ENCODE assay signal across 10 cellular contexts in the genomic region with DNA sequence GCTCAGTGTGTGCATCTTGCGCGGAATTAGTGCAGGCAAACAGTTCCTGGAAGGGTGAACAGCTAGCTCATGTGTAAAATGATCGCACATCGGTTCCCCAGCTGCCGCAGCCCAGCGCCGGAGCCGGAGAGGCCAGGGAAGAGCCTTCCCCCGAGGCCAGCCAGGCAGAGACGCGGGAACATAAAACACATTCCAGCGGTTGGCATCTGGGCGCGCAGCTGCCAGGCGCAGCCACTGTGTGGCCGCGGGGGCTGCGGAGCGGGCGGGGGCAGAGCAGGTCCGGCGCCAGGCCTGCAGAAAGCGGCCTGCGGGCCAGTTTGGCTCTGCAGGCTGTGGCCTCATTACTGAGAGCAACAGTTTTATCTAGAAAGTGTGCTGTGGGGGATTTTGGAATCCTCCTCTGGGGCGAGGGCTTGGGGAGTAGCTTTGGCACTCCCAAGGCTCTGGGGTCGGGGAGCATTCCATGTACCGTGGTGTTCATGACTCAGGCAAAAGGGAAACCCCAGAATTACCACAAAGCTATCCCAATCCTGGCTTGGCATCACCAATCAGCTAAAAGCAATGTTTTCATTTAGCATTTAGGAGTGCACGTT.
A peak's percentile ranks its signal among the peaks of the same experiment; 100 is the strongest.
DNase-seq lines count a peak whose midpoint lies in the region; ATAC-seq and TF ChIP-seq lines count a peak whose summit lies in the region.
"Had no signal": no experiment of that assay in that cellular context is flagged by ENCODE, and none has a peak within 500 bp of the region (broad histone marks: within the 10 kb centered on the region; RNA-seq: fewer than 3 reads in every experiment).

No MANE protein-coding gene starts in this region.

- 23% methylated on average over 28 of the region's 28 CpGs for WGBS in esophagus, 2 donors
- 9 to 16% methylated on average over 6 to 17 of the region's 28 CpGs for WGBS in gastroesophageal sphincter (ENCODE audit: low coverage in 1 of 2), 2 donors

- peaks cover 8% of the 10 kb centered on the region for H3K27me3 Mint-ChIP-seq in nephron progenitor cell (ENCODE audit: low read depth, poor library complexity)
- H3K27me3 Mint-ChIP-seq in naive thymus-derived CD8-positive, alpha-beta T cell = peaks cover 0 to 6% (median 2%) of the 10 kb centered on the region in 5 donors

- TF ChIP-seq CTCF in AG09319 (IDR thresholded peaks at IDR 0.05; ENCODE audit: low read depth, low read length) = no peak
- TF ChIP-seq CTCF in nephron progenitor cell (IDR thresholded peaks at IDR 0.05) = no peak
- no peak for TF ChIP-seq CTCF in gastroesophageal sphincter (IDR thresholded peaks at IDR 0.05)

- peaks cover 0 to 4% of the 10 kb centered on the region in 2 donors for H3K4me1 ChIP-seq in esophagus (ENCODE audit: control insufficient read depth in 2 of 2, insufficient read depth in 2 of 2, low read length in 1 of 2)
- H3K4me1 ChIP-seq in gastroesophageal sphincter = peaks cover 0 to 10% (median 3%) of the 10 kb centered on the region in 3 donors

- H3K27ac Mint-ChIP-seq in nephron progenitor cell = no peak overlapping the region
- no peak overlapping the region for H3K27ac Mint-ChIP-seq in naive thymus-derived CD8-positive, alpha-beta T cell
- H3K27ac Mint-ChIP-seq: activated naive CD8-positive, alpha-beta T cell treated with anti-CD3 and anti-CD28 coated beads for 36 hours had no signal

- POLR2A ChIA-PET in naive thymus-derived CD8-positive, alpha-beta T cell (lab: Charles Lee) = interaction anchor here (0.7 kb wide), 1 partner anchor 1157 kb away, joined by 5 read pairs; no protein-coding TSS in a partner anchor

- no peaks in the 10 kb centered on the region for H3K36me3 ChIP-seq in esophagus (ENCODE audit: control insufficient read depth in 2 of 2, insufficient read depth in 2 of 2, low read length in 1 of 2)
- no peaks in the 10 kb centered on the region for H3K36me3 ChIP-seq in gastroesophageal sphincter

- no peak for TF ChIP-seq EP300 in gastroesophageal sphincter (IDR thresholded peaks at IDR 0.05)

- H3K9me3 Mint-ChIP-seq in nephron progenitor cell = no peaks in the 10 kb centered on the region
- no peaks in the 10 kb centered on the region for H3K9me3 Mint-ChIP-seq in naive thymus-derived CD8-positive, alpha-beta T cell
- H3K9me3 Mint-ChIP-seq: activated naive CD8-positive, alpha-beta T cell treated with anti-CD3 and anti-CD28 coated beads for 36 hours had no signal

- H3K4me1 Mint-ChIP-seq in nephron progenitor cell = peaks cover 41% of the 10 kb centered on the region
- H3K4me1 Mint-ChIP-seq in naive thymus-derived CD8-positive, alpha-beta T cell = no peaks in the 10 kb centered on the region

- peak; percentile 67 for DNase-seq in AG09319 (ENCODE audit: extremely low read depth, low read depth)
- peak; percentile 45 for DNase-seq in NOMO-1 treated with DMSO at 0.1 percent for 48 hours (lab: John Stamatoyannopoulos, UW; ENCODE audit: unreplicated experiment)
- DNase-seq in nephron progenitor cell = peak; percentile 74
- DNase-seq in naive thymus-derived CD8-positive, alpha-beta T cell = no peak
- DNase-seq in NCI-H446 (lab: John Stamatoyannopoulos, UW) = no peak
- DNase-seq: activated naive CD8-positive, alpha-beta T cell treated with anti-CD3 and anti-CD28 coated beads for 36 hours; PC-3 had no signal

- peak overlapping the region in 1 of 2 donors; percentile 28 for H3K27ac ChIP-seq in esophagus (ENCODE audit: low read depth in 2 of 2, low read length in 1 of 2)
- no peak overlapping the region for H3K27ac ChIP-seq in gastroesophageal sphincter

- peak overlapping the region; percentile 18 for H3K4me3 Mint-ChIP-seq in nephron progenitor cell
- no peak overlapping the region for H3K4me3 Mint-ChIP-seq in naive thymus-derived CD8-positive, alpha-beta T cell
- H3K4me3 Mint-ChIP-seq: activated naive CD8-positive, alpha-beta T cell treated with anti-CD3 and anti-CD28 coated beads for 36 hours had no signal

- no peaks in the 10 kb centered on the region for H3K36me3 Mint-ChIP-seq in nephron progenitor cell (ENCODE audit: low read depth)
- no peaks in the 10 kb centered on the region for H3K36me3 Mint-ChIP-seq in naive thymus-derived CD8-positive, alpha-beta T cell
- H3K36me3 Mint-ChIP-seq: activated naive CD8-positive, alpha-beta T cell treated with anti-CD3 and anti-CD28 coated beads for 36 hours had no signal

- TF ChIP-seq POLR2A in gastroesophageal sphincter (IDR thresholded peaks at IDR 0.05) = no peak

- H3K27me3 ChIP-seq in esophagus (ENCODE audit: control insufficient read depth in 1 of 2, insufficient read depth in 2 of 2, low read length in 2 of 2) (no peaks in the 10 kb centered on the region), gastroesophageal sphincter (peaks cover 8% of the 10 kb centered on the region)

- no peak for ATAC-seq in naive thymus-derived CD8-positive, alpha-beta T cell
- ATAC-seq in gastroesophageal sphincter (no peak), GM19324 (IDR thresholded peaks at IDR 0.05; ENCODE audit: low FRiP score, unreplicated experiment) (no peak)
- ATAC-seq: PC-3 had no signal

- H3K4me3 ChIP-seq in esophagus (ENCODE audit: low read depth in 1 of 2, low read length in 2 of 2) = peak overlapping the region; percentile 25 to 38
- H3K4me3 ChIP-seq in gastroesophageal sphincter = peak overlapping the region in 1 of 2 donors; percentile 36

- H3K9me3 ChIP-seq in esophagus (ENCODE audit: control insufficient read depth in 2 of 2, insufficient read depth in 1 of 2, low read depth in 1 of 2, low read length in 1 of 2) (no peaks in the 10 kb centered on the region), gastroesophageal sphincter (no peaks in the 10 kb centered on the region)

Comparison
In these comparisons a context has a peak if more than half of its experiments do, and no peak if none do; other contexts are left out.
1. DNase-seq: peak in AG09319 (single experiment), NOMO-1 treated with DMSO at 0.1 percent for 48 hours (single experiment) and nephron progenitor cell (single experiment); none in naive thymus-derived CD8-positive, alpha-beta T cell (0 of 10) and NCI-H446 (0 of 2).